In genomic region chr1:2046225-2046917, GRCh38 we compare ENCODE assay signal across 8 cellular contexts. TPM values are rescaled to one million over a fixed set of nuclear protein-coding genes. Genes with fewer than 3 reads are reported as not detected.
DNase-seq lines count a peak whose midpoint lies in the region; ATAC-seq, FAIRE-seq and TF ChIP-seq lines count a peak whose summit lies in the region.

No MANE protein-coding gene starts in this region.

- H3K36me3 Mint-ChIP-seq in activated CD4-positive, alpha-beta memory T cell treated with anti-CD3 and anti-CD28 coated beads, Interleukin-2, amount 10 ng/mL, durations not matched to agents 7 days and 5 days (ENCODE audit: low read depth): no peaks in the 10 kb centered on the region

- no peak overlapping the region for H3K27ac Mint-ChIP-seq in activated CD4-positive, alpha-beta memory T cell treated with anti-CD3 and anti-CD28 coated beads, Interleukin-2, amount 10 ng/mL, durations not matched to agents 7 days and 5 days

- H3K27me3 ChIP-seq in GM06990 (replicated peaks; ENCODE audit: control insufficient read depth, insufficient read depth, low read length) (no peaks in the 10 kb centered on the region; the same call in none of the 2 replicates), pancreas (no peaks in the 10 kb centered on the region)

- DNase-seq in GM06990 (ENCODE audit: extremely low read depth, insufficient read length) (peak; percentile 54), NCI-H146 treated with DMSO at 0.1 percent for 48 hours (lab: John Stamatoyannopoulos, UW; ENCODE audit: unreplicated experiment) (peak; percentile 18), fibroblast of pulmonary artery (ENCODE audit: low read depth) (peak; percentile 29), pancreas (peak; percentile 76 to 94 (median 86)), inferior parietal cortex (ENCODE audit: extremely low spot score) (no peak), NCI-H2107 treated with DMSO at 0.1 percent for 48 hours (lab: John Stamatoyannopoulos, UW; ENCODE audit: unreplicated experiment) (no peak)
- peak; percentile 47 for DNase-seq in activated CD4-positive, alpha-beta memory T cell treated with anti-CD3 and anti-CD28 coated beads, Interleukin-2, amount 10 ng/mL, durations not matched to agents 7 days and 5 days

- WGBS in pancreas, 2 donors: 27 to 32% methylated on average over 17 of the region's 17 CpGs

- intact Hi-C loops in pancreas (cut with DNase I): loop anchor here in 1 of 3 donors (5.0 kb wide), 1 partner anchor 104 kb away; no protein-coding TSS in a partner anchor

- ATAC-seq in pancreas (peak; percentile 23 to 66 (median 56)), GM21360 (IDR thresholded peaks at IDR 0.05; ENCODE audit: unreplicated experiment) (no peak)

- H3K9me3 Mint-ChIP-seq in activated CD4-positive, alpha-beta memory T cell treated with anti-CD3 and anti-CD28 coated beads, Interleukin-2, amount 10 ng/mL, durations not matched to agents 7 days and 5 days: no peaks in the 10 kb centered on the region

- CTCF ChIA-PET in activated CD4-positive, alpha-beta memory T cell treated with anti-CD3 and anti-CD28 coated beads, Interleukin-2, amount 10 ng/mL, durations not matched to agents 7 days and 5 days (lab: Charles Lee): interaction anchor here (0.5 to 2.0 kb wide), 3 partner anchors 11 to 161 kb away, joined by 3 to 10 read pairs (median 3); no protein-coding TSS in a partner anchor

- POLR2A ChIA-PET in activated CD4-positive, alpha-beta memory T cell treated with anti-CD3 and anti-CD28 coated beads, Interleukin-2, amount 10 ng/mL, durations not matched to agents 7 days and 5 days (lab: Charles Lee): no interaction called here

- TF ChIP-seq CTCF in GM06990 (IDR thresholded peaks at IDR 0.05; ENCODE audit: insufficient read depth, low read length, poor library complexity, severe bottlenecking) (peak; percentile 76), fibroblast of pulmonary artery (IDR thresholded peaks at IDR 0.05; ENCODE audit: low read length, missing control alignments) (peak; percentile 72), pancreas (IDR thresholded peaks at IDR 0.05) (peak; percentile 70 to 81 (median 76))

- no peak for FAIRE-seq in pancreas (lab: Jason Lieb, UNC)

- H3K4me1 Mint-ChIP-seq in activated CD4-positive, alpha-beta memory T cell treated with anti-CD3 and anti-CD28 coated beads, Interleukin-2, amount 10 ng/mL, durations not matched to agents 7 days and 5 days: peaks cover 20% of the 10 kb centered on the region

- no peak overlapping the region for H3K4me3 Mint-ChIP-seq in activated CD4-positive, alpha-beta memory T cell treated with anti-CD3 and anti-CD28 coated beads, Interleukin-2, amount 10 ng/mL, durations not matched to agents 7 days and 5 days

- H3K4me1 ChIP-seq in pancreas: peaks cover 0 to 8% (median 4%) of the 10 kb centered on the region in 3 donors

- H3K4me3 ChIP-seq in GM06990 (replicated peaks; ENCODE audit: low read depth, low read length): no peak overlapping the region
- no peak overlapping the region for H3K4me3 ChIP-seq in fibroblast of pulmonary artery (replicated peaks; ENCODE audit: low read depth, low read length)
- no peak overlapping the region for H3K4me3 ChIP-seq in pancreas

- no peak overlapping the region for H3K27ac ChIP-seq in pancreas

- H3K27me3 Mint-ChIP-seq in activated CD4-positive, alpha-beta memory T cell treated with anti-CD3 and anti-CD28 coated beads, Interleukin-2, amount 10 ng/mL, durations not matched to agents 7 days and 5 days: peaks cover 23% of the 10 kb centered on the region

- H3K36me3 ChIP-seq in GM06990 (ENCODE audit: control insufficient read depth, insufficient read depth, low read length) (no peaks in the 10 kb centered on the region), pancreas (no peaks in the 10 kb centered on the region)

- no peaks in the 10 kb centered on the region for H3K9me3 ChIP-seq in pancreas

RNA-seq across cellular contexts. Expression of gene PRKCZ, which starts 3.8 kb away (rescaled TPM):
- total RNA-seq in activated CD4-positive, alpha-beta memory T cell treated with anti-CD3 and anti-CD28 coated beads, Interleukin-2, amount 10 ng/mL, durations not matched to agents 7 days and 5 days: 1 to 10 TPM; 6.7 to 8.0 TPM
- total RNA-seq in pancreas: 10 to 100 TPM in 5 of 6 donors, 1 to 10 TPM in 1; 9.8 to 20.4 (median 15.7) TPM
- 10 to 100 TPM; 26.5 to 27.4 TPM for polyA plus RNA-seq in pancreas

RNA-seq across cellular contexts. Expression of gene GABRD, which starts 27.2 kb away (rescaled TPM):
- total RNA-seq in activated CD4-positive, alpha-beta memory T cell treated with anti-CD3 and anti-CD28 coated beads, Interleukin-2, amount 10 ng/mL, durations not matched to agents 7 days and 5 days: not detected
- total RNA-seq in pancreas: under 1 TPM in 3 of 6 donors, not detected in 3; 0.12 to 0.61 (median 0.25) TPM
- polyA plus RNA-seq in pancreas: under 1 TPM; 0.09 to 0.15 TPM

RNA-seq across cellular contexts. Expression of gene CFAP74, which starts 42.8 kb away (rescaled TPM):
- total RNA-seq in activated CD4-positive, alpha-beta memory T cell treated with anti-CD3 and anti-CD28 coated beads, Interleukin-2, amount 10 ng/mL, durations not matched to agents 7 days and 5 days: not detected
- total RNA-seq in pancreas: not detected
- under 1 TPM; 0.08 to 0.16 TPM for polyA plus RNA-seq in pancreas

Comparison
In these comparisons a context has a peak if more than half of its experiments do, and no peak if none do; other contexts are left out.
1. DNase-seq: peak in GM06990 (single experiment), NCI-H146 treated with DMSO at 0.1 percent for 48 hours (single experiment), activated CD4-positive, alpha-beta memory T cell treated with anti-CD3 and anti-CD28 coated beads, Interleukin-2, amount 10 ng/mL, durations not matched to agents 7 days and 5 days (single experiment), fibroblast of pulmonary artery (single experiment) and pancreas (6 of 6); none in inferior parietal cortex (single experiment) and NCI-H2107 treated with DMSO at 0.1 percent for 48 hours (single experiment).
2. Peak in every context shown above with its lines, with median percentiles within 50 percentile points of each other: CTCF ChIP-seq.